Comparison of ENCODE assay signal across 8 cellular contexts in the genomic region with DNA sequence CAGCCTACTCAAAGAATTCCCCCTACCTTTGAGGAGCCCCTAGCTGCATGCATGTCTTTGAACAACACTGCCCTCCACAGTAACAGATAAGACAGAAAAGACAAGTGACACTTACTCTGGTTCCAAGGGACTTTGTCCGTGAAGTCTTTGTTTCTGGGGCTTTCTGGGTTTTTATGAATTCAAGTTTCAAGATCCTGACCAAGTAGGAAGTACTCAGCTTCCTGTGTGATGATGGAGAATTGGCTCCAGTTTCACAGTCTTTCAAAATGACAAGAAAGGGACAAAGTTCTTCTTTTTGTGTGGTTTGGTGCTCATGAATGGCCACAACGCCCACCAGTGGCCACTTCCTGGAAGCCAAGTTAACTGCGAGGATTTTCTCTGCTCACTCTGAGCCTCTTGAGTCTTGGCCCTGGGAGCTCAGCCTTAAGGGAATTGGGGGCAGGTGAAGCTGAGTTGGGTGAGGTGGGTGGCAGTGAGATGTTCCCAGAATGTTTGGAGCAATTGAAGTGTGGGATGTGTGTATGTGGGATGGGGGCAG. TPM values are rescaled to one million over a fixed set of nuclear protein-coding genes. Genes with fewer than 3 reads are reported as not detected.
DNase-seq lines count a peak whose midpoint lies in the region; ATAC-seq and TF ChIP-seq lines count a peak whose summit lies in the region.

A gene (minus strand): TSS at position 147 of the 538 bp plus-strand sequence. CDS start 4,000 bp downstream, outside the sequence.

- no peaks in the 10 kb centered on the region for H3F3A ChIP-seq in PC-9 (ENCODE audit: insufficient read depth, low read depth)

- TF ChIP-seq CTCF in GM12865 (IDR thresholded peaks at IDR 0.05; ENCODE audit: insufficient read depth, low read depth, low read length, missing control alignments) (peak; percentile 64), PC-9 (conservative IDR thresholded peaks at IDR 0.05) (peak; percentile 77), brain microvascular endothelial cell (IDR thresholded peaks at IDR 0.05; ENCODE audit: low read depth, low read length, missing control alignments) (peak; percentile 91)

- H3K27me3 ChIP-seq in PC-9 (ENCODE audit: insufficient read depth, low read depth) (no peaks in the 10 kb centered on the region), brain microvascular endothelial cell (replicated peaks) (peaks cover 3% of the 10 kb centered on the region)

- H4K20me1 ChIP-seq in PC-9 (ENCODE audit: insufficient read depth) = no peaks in the 10 kb centered on the region

- no peaks in the 10 kb centered on the region for H3K9me2 ChIP-seq in PC-9 (ENCODE audit: insufficient read depth)

- in situ Hi-C loops in brain microvascular endothelial cell (cut with HindIII; ENCODE audit: low pct_ligation_motif_present, low sequenced_read_pairs) = no loop called here

- intact Hi-C loops in PC-9 (cut with micrococcal nuclease; ENCODE audit: unreplicated experiment) = loop anchor here (1.0 to 5.0 kb wide), 4 partner anchors 45 to 270 kb away; no protein-coding TSS in a partner anchor

- POLR2A ChIA-PET in PC-9 (lab: Charles Lee; ENCODE audit: unreplicated experiment) = interaction anchor here (0.5 kb wide), 1 partner anchor 344 kb away, joined by 4 read pairs; no protein-coding TSS in a partner anchor

- ATAC-seq in HG02588 (IDR thresholded peaks at IDR 0.05; ENCODE audit: unreplicated experiment) = peak; percentile 61
- peak; percentile 57 for ATAC-seq in left lobe of liver

- H3K36me3 ChIP-seq in PC-9 (ENCODE audit: low read depth) (no peaks in the 10 kb centered on the region), brain microvascular endothelial cell (replicated peaks) (no peaks in the 10 kb centered on the region)

- H3K4me3 ChIP-seq in GM12865 (ENCODE audit: low read depth, low read length) = no peak within 1 kb of the TSS
- H3K4me3 ChIP-seq in PC-9 = no peak within 1 kb of the TSS
- H3K4me3 ChIP-seq in brain microvascular endothelial cell (ENCODE audit: low read depth, low read length) = no peak within 1 kb of the TSS

- DNase-seq in GM12865 (ENCODE audit: low read depth) (peak; percentile 84), PC-9 (peak; percentile 52 to 68), brain microvascular endothelial cell (peak; percentile 21), left lobe of liver (ENCODE audit: low spot score) (no peak), dedifferentiated amniotic fluid mesenchymal stem cell (ENCODE audit: extremely low spot score) (no peak), NCI-H1092 treated with DMSO at 0.1 percent for 48 hours (lab: John Stamatoyannopoulos, UW) (no peak)
- peak; percentile 50 to 65 for DNase-seq in stimulated activated CD8-positive, alpha-beta memory T cell treated with anti-CD3 and anti-CD28 coated beads, Interleukin-7, amount 100 ng/mL, for 48 hours (ENCODE audit: extremely low read depth in 1 of 2, low read depth in 1 of 2)

- peak within 1 kb of the TSS; percentile 39 for H3K4me2 ChIP-seq in PC-9

- CTCF ChIA-PET in PC-9 (lab: Charles Lee) = interaction anchor here (0.6 to 1.8 kb wide), 7 partner anchors 10 to 208 kb away, joined by 3 to 7 read pairs (median 4); no protein-coding TSS in a partner anchor

- peaks cover 14% of the 10 kb centered on the region for H3K4me1 ChIP-seq in PC-9 (replicated peaks; ENCODE audit: insufficient read depth)

- peak within 1 kb of the TSS; percentile 27; the same call in 1 of the 2 replicates for H3K27ac ChIP-seq in PC-9
- no peak within 1 kb of the TSS for H3K27ac ChIP-seq in brain microvascular endothelial cell

- H3K79me2 ChIP-seq in PC-9 (ENCODE audit: low read depth) = no peaks in the 10 kb centered on the region

- no peaks in the 10 kb centered on the region for H3K9me3 ChIP-seq in PC-9 (ENCODE audit: insufficient read depth, low read depth)

- H2AFZ ChIP-seq in PC-9 = no peak within 1 kb of the TSS

- no TSS peak for BruUV-seq in PC-9 (replicated peaks; lab: Mats Ljungman, UMichigan)

RNA-seq across cellular contexts. Expression of the gene that starts here (rescaled TPM):
- 0.28 TPM in 1 of 2 replicates, not detected in the other for total RNA-seq in PC-9 (2021)
- 2.3 TPM for total RNA-seq in left lobe of liver

Comparison
In these comparisons a context has a peak if more than half of its experiments do, and no peak if none do; other contexts are left out.
1. Peak in DNase-seq, H3K27ac ChIP-seq and H3K4me2 ChIP-seq in PC-9; RNA of the gene not detected or under 1 TPM.
2. DNase-seq: peak in GM12865 (single experiment), brain microvascular endothelial cell (single experiment) and stimulated activated CD8-positive, alpha-beta memory T cell treated with anti-CD3 and anti-CD28 coated beads, Interleukin-7, amount 100 ng/mL, for 48 hours (2 of 2); none in left lobe of liver (single experiment), dedifferentiated amniotic fluid mesenchymal stem cell (single experiment) and NCI-H1092 treated with DMSO at 0.1 percent for 48 hours (single experiment).
3. Peak in every context shown above with its lines, with median percentiles within 50 percentile points of each other: CTCF ChIP-seq.